2 cellular contexts compared by ENCODE assay signal in the genomic region with DNA sequence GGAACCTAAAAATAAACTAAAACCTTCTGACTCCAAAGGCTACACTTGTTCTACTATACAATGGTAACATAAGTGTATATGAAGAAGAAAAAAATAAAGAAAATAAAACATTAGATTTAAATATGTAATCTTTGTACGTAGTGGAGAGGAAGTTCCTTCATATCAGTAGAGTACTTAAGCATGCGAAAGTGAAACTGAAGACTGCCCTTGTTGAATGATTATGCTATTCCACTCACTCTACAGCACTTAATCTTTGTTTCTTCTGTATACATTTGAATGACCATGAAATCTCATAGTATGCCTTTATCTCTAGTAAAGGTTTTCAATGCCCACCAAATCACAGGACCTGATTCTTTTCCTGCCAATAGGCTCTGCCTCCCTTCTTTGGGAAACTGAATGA.
TF ChIP-seq lines count a peak whose summit lies in the region.

No MANE protein-coding gene starts in this region.

TF ChIP-seq in IMR-90, 13 proteins besides CTCF, POLR2A, EP300 and RAD21:
- TF ChIP-seq RCOR1 (IDR thresholded peaks at IDR 0.05; ENCODE audit: insufficient replicate concordance, low read length) (no peak), BHLHE40 (IDR thresholded peaks at IDR 0.05; ENCODE audit: low read depth, low read length) (no peak), CEBPB (IDR thresholded peaks at IDR 0.05; ENCODE audit: low read depth, low read length) (no peak)

TF ChIP-seq in GM23338, 12 proteins besides CTCF, POLR2A, EP300 and RAD21:
- no peak for TF ChIP-seq ZNF114 (CRISPR knock-in tag; IDR thresholded peaks at IDR 0.05)
- TF ChIP-seq EZH2 (IDR thresholded peaks at IDR 0.05; ENCODE audit: low read depth, unreplicated experiment), result no peak
- TF ChIP-seq CREB1 (CRISPR knock-in tag; IDR thresholded peaks at IDR 0.05; ENCODE audit: low read depth), result no peak
- no peak for TF ChIP-seq POLR2AphosphoS5 (IDR thresholded peaks at IDR 0.05; ENCODE audit: low read depth)
- TF ChIP-seq, protein P1, sequence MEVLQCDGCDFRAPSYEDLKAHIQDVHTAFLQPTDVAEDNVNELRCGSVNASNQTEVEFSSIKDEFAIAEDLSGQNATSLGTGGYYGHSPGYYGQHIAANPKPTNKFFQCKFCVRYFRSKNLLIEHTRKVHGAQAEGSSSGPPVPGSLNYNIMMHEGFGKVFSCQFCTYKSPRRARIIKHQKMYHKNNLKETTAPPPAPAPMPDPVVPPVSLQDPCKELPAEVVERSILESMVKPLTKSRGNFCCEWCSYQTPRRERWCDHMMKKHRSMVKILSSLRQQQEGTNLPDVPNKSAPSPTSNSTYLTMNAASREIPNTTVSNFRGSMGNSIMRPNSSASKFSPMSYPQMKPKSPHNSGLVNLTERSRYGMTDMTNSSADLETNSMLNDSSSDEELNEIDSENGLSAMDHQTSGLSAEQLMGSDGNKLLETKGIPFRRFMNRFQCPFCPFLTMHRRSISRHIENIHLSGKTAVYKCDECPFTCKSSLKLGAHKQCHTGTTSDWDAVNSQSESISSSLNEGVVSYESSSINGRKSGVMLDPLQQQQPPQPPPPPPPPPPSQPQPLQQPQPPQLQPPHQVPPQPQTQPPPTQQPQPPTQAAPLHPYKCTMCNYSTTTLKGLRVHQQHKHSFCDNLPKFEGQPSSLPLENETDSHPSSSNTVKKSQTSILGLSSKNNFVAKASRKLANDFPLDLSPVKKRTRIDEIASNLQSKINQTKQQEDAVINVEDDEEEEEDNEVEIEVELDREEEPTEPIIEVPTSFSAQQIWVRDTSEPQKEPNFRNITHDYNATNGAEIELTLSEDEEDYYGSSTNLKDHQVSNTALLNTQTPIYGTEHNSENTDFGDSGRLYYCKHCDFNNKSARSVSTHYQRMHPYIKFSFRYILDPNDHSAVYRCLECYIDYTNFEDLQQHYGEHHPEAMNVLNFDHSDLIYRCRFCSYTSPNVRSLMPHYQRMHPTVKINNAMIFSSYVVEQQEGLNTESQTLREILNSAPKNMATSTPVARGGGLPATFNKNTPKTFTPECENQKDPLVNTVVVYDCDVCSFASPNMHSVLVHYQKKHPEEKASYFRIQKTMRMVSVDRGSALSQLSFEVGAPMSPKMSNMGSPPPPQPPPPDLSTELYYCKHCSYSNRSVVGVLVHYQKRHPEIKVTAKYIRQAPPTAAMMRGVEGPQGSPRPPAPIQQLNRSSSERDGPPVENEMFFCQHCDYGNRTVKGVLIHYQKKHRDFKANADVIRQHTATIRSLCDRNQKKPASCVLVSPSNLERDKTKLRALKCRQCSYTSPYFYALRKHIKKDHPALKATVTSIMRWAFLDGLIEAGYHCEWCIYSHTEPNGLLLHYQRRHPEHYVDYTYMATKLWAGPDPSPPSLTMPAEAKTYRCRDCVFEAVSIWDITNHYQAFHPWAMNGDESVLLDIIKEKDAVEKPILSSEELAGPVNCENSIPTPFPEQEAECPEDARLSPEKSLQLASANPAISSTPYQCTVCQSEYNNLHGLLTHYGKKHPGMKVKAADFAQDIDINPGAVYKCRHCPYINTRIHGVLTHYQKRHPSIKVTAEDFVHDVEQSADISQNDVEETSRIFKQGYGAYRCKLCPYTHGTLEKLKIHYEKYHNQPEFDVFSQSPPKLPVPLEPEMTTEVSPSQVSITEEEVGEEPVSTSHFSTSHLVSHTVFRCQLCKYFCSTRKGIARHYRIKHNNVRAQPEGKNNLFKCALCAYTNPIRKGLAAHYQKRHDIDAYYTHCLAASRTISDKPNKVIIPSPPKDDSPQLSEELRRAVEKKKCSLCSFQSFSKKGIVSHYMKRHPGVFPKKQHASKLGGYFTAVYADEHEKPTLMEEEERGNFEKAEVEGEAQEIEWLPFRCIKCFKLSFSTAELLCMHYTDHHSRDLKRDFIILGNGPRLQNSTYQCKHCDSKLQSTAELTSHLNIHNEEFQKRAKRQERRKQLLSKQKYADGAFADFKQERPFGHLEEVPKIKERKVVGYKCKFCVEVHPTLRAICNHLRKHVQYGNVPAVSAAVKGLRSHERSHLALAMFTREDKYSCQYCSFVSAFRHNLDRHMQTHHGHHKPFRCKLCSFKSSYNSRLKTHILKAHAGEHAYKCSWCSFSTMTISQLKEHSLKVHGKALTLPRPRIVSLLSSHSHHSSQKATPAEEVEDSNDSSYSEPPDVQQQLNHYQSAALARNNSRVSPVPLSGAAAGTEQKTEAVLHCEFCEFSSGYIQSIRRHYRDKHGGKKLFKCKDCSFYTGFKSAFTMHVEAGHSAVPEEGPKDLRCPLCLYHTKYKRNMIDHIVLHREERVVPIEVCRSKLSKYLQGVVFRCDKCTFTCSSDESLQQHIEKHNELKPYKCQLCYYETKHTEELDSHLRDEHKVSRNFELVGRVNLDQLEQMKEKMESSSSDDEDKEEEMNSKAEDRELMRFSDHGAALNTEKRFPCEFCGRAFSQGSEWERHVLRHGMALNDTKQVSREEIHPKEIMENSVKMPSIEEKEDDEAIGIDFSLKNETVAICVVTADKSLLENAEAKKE (CRISPR knock-in tag; IDR thresholded peaks at IDR 0.05), result no peak
- no peak for TF ChIP-seq JUNB (IDR thresholded peaks at IDR 0.05; ENCODE audit: unreplicated experiment)
- no peak for TF ChIP-seq ZNF331 (CRISPR knock-in tag; IDR thresholded peaks at IDR 0.05; ENCODE audit: low read depth)
- TF ChIP-seq STAT1 (IDR thresholded peaks at IDR 0.05; ENCODE audit: unreplicated experiment), result no peak
- TF ChIP-seq, protein P2, sequence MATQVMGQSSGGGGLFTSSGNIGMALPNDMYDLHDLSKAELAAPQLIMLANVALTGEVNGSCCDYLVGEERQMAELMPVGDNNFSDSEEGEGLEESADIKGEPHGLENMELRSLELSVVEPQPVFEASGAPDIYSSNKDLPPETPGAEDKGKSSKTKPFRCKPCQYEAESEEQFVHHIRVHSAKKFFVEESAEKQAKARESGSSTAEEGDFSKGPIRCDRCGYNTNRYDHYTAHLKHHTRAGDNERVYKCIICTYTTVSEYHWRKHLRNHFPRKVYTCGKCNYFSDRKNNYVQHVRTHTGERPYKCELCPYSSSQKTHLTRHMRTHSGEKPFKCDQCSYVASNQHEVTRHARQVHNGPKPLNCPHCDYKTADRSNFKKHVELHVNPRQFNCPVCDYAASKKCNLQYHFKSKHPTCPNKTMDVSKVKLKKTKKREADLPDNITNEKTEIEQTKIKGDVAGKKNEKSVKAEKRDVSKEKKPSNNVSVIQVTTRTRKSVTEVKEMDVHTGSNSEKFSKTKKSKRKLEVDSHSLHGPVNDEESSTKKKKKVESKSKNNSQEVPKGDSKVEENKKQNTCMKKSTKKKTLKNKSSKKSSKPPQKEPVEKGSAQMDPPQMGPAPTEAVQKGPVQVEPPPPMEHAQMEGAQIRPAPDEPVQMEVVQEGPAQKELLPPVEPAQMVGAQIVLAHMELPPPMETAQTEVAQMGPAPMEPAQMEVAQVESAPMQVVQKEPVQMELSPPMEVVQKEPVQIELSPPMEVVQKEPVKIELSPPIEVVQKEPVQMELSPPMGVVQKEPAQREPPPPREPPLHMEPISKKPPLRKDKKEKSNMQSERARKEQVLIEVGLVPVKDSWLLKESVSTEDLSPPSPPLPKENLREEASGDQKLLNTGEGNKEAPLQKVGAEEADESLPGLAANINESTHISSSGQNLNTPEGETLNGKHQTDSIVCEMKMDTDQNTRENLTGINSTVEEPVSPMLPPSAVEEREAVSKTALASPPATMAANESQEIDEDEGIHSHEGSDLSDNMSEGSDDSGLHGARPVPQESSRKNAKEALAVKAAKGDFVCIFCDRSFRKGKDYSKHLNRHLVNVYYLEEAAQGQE (IDR thresholded peaks at IDR 0.05; ENCODE audit: unreplicated experiment), result no peak
- no peak for TF ChIP-seq NANOG (IDR thresholded peaks at IDR 0.05; ENCODE audit: borderline replicate concordance)
- no peak for TF ChIP-seq EZH2phosphoT487 (IDR thresholded peaks at IDR 0.05; ENCODE audit: unreplicated experiment)
- TF ChIP-seq, protein P3, sequence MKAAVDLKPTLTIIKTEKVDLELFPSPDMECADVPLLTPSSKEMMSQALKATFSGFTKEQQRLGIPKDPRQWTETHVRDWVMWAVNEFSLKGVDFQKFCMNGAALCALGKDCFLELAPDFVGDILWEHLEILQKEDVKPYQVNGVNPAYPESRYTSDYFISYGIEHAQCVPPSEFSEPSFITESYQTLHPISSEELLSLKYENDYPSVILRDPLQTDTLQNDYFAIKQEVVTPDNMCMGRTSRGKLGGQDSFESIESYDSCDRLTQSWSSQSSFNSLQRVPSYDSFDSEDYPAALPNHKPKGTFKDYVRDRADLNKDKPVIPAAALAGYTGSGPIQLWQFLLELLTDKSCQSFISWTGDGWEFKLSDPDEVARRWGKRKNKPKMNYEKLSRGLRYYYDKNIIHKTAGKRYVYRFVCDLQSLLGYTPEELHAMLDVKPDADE (IDR thresholded peaks at IDR 0.05), result no peak
TF ChIP-seq in GM23338: peak in this region for 0.
